ENCODE assay signal across 15 cellular contexts in the genomic region with DNA sequence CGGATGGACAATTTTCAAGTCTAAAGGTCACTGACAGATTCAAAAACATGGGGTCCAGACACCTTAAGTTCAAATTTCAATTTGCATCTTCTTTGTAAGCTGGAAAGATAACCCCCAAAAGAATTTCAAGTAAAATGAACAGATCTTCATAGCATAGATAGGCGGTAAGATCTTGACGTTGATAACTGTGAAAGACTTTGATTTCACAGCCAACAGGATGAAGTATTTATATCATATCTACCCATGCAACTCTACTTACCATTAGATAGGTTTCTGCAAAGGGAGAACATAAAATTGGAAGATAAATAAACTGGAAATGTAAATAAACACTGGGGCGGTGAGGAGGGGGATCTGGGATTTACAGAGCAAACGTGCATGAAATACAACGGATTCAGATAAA.
DNase-seq lines count a peak whose midpoint lies in the region; ATAC-seq and TF ChIP-seq lines count a peak whose summit lies in the region.
"Had no signal": no experiment of that assay in that cellular context is flagged by ENCODE, and none has a peak within 500 bp of the region (broad histone marks: within the 10 kb centered on the region; RNA-seq: fewer than 3 reads in every experiment).

No MANE protein-coding gene starts in this region.

- H3K27me3 ChIP-seq in CD4-positive, alpha-beta T cell (ENCODE audit: control insufficient read depth, insufficient read depth, low read length): no peaks in the 10 kb centered on the region

- H3K9me3 Mint-ChIP-seq in activated T-cell treated with anti-CD3 and anti-CD28 coated beads, Interleukin-2, amount 50 U/mL, for 24 hours: no peaks in the 10 kb centered on the region
- no peaks in the 10 kb centered on the region for H3K9me3 Mint-ChIP-seq in CD4-positive, alpha-beta T cell
- H3K9me3 Mint-ChIP-seq in activated T-helper 17 cell treated with anti-CD3 and anti-CD28 coated beads, Interleukin-2, amount 50 U/mL, for 72 hours: no peaks in the 10 kb centered on the region
- H3K9me3 Mint-ChIP-seq in natural killer cell: no peaks in the 10 kb centered on the region

- DNase-seq in activated T-cell treated with anti-CD3 and anti-CD28 coated beads, Interleukin-2, amount 50 U/mL, for 24 hours: no peak
- DNase-seq in activated T-cell treated with anti-CD3 and anti-CD28 coated beads, Interleukin-2, amount 50 U/mL, for 48 hours: no peak
- no peak for DNase-seq in CD4-positive, alpha-beta T cell
- DNase-seq in natural killer cell: no peak
- no peak for DNase-seq in NCI-H1105 (lab: John Stamatoyannopoulos, UW)
- DNase-seq in epidermal melanocyte (ENCODE audit: insufficient read length, low spot score): no peak
- DNase-seq: GM23248, NCI-H1092, NCI-H1694 treated with DMSO at 0.1 percent for 48 hours, NCI-H748 treated with DMSO at 0.1 percent for 48 hours, PC-3 had no signal

- no peak for TF ChIP-seq CTCF in CD4-positive, alpha-beta T cell (IDR thresholded peaks at IDR 0.05)
- TF ChIP-seq CTCF in natural killer cell (IDR thresholded peaks at IDR 0.05): no peak

- no peaks in the 10 kb centered on the region for H3K27me3 Mint-ChIP-seq in activated T-cell treated with anti-CD3 and anti-CD28 coated beads, Interleukin-2, amount 50 U/mL, for 24 hours
- no peaks in the 10 kb centered on the region for H3K27me3 Mint-ChIP-seq in CD4-positive, alpha-beta T cell
- no peaks in the 10 kb centered on the region for H3K27me3 Mint-ChIP-seq in activated T-helper 17 cell treated with anti-CD3 and anti-CD28 coated beads, Interleukin-2, amount 50 U/mL, for 72 hours
- H3K27me3 Mint-ChIP-seq in natural killer cell (ENCODE audit: low read depth in 2 of 2): no peaks in the 10 kb centered on the region

- ATAC-seq in CD4-positive, alpha-beta T cell (ENCODE audit: poor library complexity): peak; percentile 76
- no peak for ATAC-seq in activated T-helper 17 cell treated with anti-CD3 and anti-CD28 coated beads, Interleukin-2, amount 50 U/mL, for 72 hours (replicated peaks)
- ATAC-seq in natural killer cell (no peak), HG03439 (IDR thresholded peaks at IDR 0.05; ENCODE audit: unreplicated experiment) (no peak)
- ATAC-seq: A549, PC-3 had no signal

- no peaks in the 10 kb centered on the region for H3K9me3 ChIP-seq in CD4-positive, alpha-beta T cell (ENCODE audit: control insufficient read depth, low read length)
- H3K9me3 ChIP-seq: A549 had no signal

- H3K27ac ChIP-seq in CD4-positive, alpha-beta T cell (ENCODE audit: low read depth, low read length): peak overlapping the region; percentile 39
- H3K27ac ChIP-seq: A549, GM23248, KMS-11 had no signal

- POLR2A ChIA-PET in CD4-positive, alpha-beta T cell (lab: Charles Lee): interaction anchor here (1.4 kb wide), 1 partner anchor 62 kb away, joined by 5 read pairs; no protein-coding TSS in a partner anchor

- peaks cover 52% of the 10 kb centered on the region for H3K36me3 Mint-ChIP-seq in activated T-cell treated with anti-CD3 and anti-CD28 coated beads, Interleukin-2, amount 50 U/mL, for 24 hours (ENCODE audit: low read depth)
- peaks cover 94% of the 10 kb centered on the region for H3K36me3 Mint-ChIP-seq in CD4-positive, alpha-beta T cell (ENCODE audit: low read depth)
- peaks cover 69% of the 10 kb centered on the region for H3K36me3 Mint-ChIP-seq in activated T-helper 17 cell treated with anti-CD3 and anti-CD28 coated beads, Interleukin-2, amount 50 U/mL, for 72 hours (ENCODE audit: low read depth)
- peaks cover 22% of the 10 kb centered on the region for H3K36me3 Mint-ChIP-seq in natural killer cell

- H3K4me3 Mint-ChIP-seq in activated T-cell treated with anti-CD3 and anti-CD28 coated beads, Interleukin-2, amount 50 U/mL, for 24 hours: peak overlapping the region; percentile 19
- peak overlapping the region; percentile 62 for H3K4me3 Mint-ChIP-seq in CD4-positive, alpha-beta T cell
- H3K4me3 Mint-ChIP-seq in activated T-helper 17 cell treated with anti-CD3 and anti-CD28 coated beads, Interleukin-2, amount 50 U/mL, for 72 hours: peak overlapping the region; percentile 56
- no peak overlapping the region for H3K4me3 Mint-ChIP-seq in natural killer cell

- peaks cover 66% of the 10 kb centered on the region for H3K4me1 Mint-ChIP-seq in activated T-cell treated with anti-CD3 and anti-CD28 coated beads, Interleukin-2, amount 50 U/mL, for 24 hours (ENCODE audit: low read depth)
- peaks cover 69% of the 10 kb centered on the region for H3K4me1 Mint-ChIP-seq in CD4-positive, alpha-beta T cell (ENCODE audit: low read depth)
- peaks cover 21% of the 10 kb centered on the region for H3K4me1 Mint-ChIP-seq in activated T-helper 17 cell treated with anti-CD3 and anti-CD28 coated beads, Interleukin-2, amount 50 U/mL, for 72 hours
- H3K4me1 Mint-ChIP-seq in natural killer cell: peaks cover 25 to 37% of the 10 kb centered on the region in 2 donors

- intact Hi-C loops in CD4-positive, alpha-beta T cell (cut with DNase I, micrococcal nuclease): loop anchor here in 1 of 2 experiments (5.0 kb wide), 2 partner anchors 34 to 59 kb away; no protein-coding TSS in a partner anchor
- intact Hi-C loops in natural killer cell (cut with micrococcal nuclease): no loop called here

- CTCF ChIA-PET in CD4-positive, alpha-beta T cell (lab: Charles Lee): interaction anchor here (1.1 to 1.6 kb wide), 2 partner anchors 14 to 55 kb away, joined by 3 to 4 read pairs; no protein-coding TSS in a partner anchor

- peak overlapping the region; percentile 47 for H3K27ac Mint-ChIP-seq in activated T-cell treated with anti-CD3 and anti-CD28 coated beads, Interleukin-2, amount 50 U/mL, for 24 hours
- peak overlapping the region; percentile 74 for H3K27ac Mint-ChIP-seq in CD4-positive, alpha-beta T cell
- H3K27ac Mint-ChIP-seq in activated T-helper 17 cell treated with anti-CD3 and anti-CD28 coated beads, Interleukin-2, amount 50 U/mL, for 72 hours: no peak overlapping the region
- peak overlapping the region; percentile 46 to 65 for H3K27ac Mint-ChIP-seq in natural killer cell
